8 cellular contexts compared by ENCODE assay signal in the genomic region with DNA sequence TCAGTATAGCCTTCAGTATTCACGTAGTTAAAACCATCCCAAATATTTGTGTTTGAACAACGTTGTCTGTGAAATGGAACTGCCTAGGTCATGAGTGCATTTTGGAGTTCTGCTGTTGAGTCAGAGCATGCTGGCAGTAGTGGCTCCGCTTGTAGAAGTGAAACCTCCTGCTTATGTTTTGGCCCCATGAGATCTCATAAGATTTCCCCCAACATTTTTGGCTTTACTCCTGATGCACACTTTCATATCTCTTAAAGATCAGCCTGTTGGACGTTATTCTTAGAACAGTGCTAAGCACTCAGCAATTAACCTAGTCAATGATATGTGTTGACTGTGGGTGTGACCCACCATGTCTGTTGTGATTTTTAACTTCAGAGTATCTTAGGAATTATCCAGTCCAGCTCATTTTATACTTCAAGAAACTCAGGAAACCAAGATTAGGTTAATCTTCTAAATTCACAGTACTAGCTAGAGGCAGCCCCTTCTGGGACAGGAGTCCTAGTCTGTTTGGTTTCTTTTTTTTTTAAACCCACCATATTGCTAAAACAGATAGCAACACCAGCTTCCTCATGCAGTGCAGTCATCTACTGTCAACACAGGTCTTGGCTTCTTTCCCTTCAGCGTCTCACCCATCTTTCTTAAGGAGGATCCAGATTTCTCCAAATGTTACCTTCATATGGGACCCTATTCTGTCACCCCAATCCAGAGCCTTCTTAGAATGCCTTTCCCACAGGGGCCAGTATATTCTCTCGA. TPM values are rescaled to one million over a fixed set of nuclear protein-coding genes. Genes with fewer than 3 reads are reported as not detected.
DNase-seq lines count a peak whose midpoint lies in the region; ATAC-seq and TF ChIP-seq lines count a peak whose summit lies in the region.

No MANE protein-coding gene starts in this region.

- POLR2A ChIA-PET in CD4-positive, alpha-beta T cell (lab: Charles Lee): interaction anchor here (1.7 kb wide), 1 partner anchor 27 kb away, joined by 10 read pairs; the partner anchor contains the start of gene RAP2A
- POLR2A ChIA-PET in A673 (lab: Charles Lee; ENCODE audit: low non-redundant PET): no interaction called here

- no peak for DNase-seq in CD4-positive, alpha-beta T cell
- DNase-seq in erythroblast (lab: John Stamatoyannopoulos, UW) (peak; percentile 13 to 27), A673 (ENCODE audit: low spot score) (no peak), kidney tubule cell (ENCODE audit: low spot score) (no peak)
- no peak for DNase-seq in activated CD4-positive, alpha-beta T cell treated with anti-CD3 and anti-CD28 coated beads for 48 hours
- DNase-seq in stimulated activated CD4-positive, alpha-beta T cell treated with anti-CD3 and anti-CD28 coated beads, Interleukin-12 subunit alpha, Interleukin-12 subunit beta, amount 100 ng/mL, for 4 hours: no peak

- no peaks in the 10 kb centered on the region for H3K27me3 Mint-ChIP-seq in CD4-positive, alpha-beta T cell

- ATAC-seq in CD4-positive, alpha-beta T cell (ENCODE audit: poor library complexity): peak; percentile 37
- peak; percentile 77 for ATAC-seq in GM19328 (IDR thresholded peaks at IDR 0.05; ENCODE audit: unreplicated experiment)
- peak; percentile 93 for ATAC-seq in HG03135 (IDR thresholded peaks at IDR 0.05; ENCODE audit: unreplicated experiment)

- H3K4me1 ChIP-seq in A673 (ENCODE audit: insufficient read depth, low read length, poor library complexity, severe bottlenecking): peaks cover 3% of the 10 kb centered on the region

- BruUV-seq in A673 (replicated peaks; lab: Mats Ljungman, UMichigan): no TSS peak

- H3K27ac Mint-ChIP-seq in CD4-positive, alpha-beta T cell: peak overlapping the region; percentile 21

- CTCF ChIA-PET in CD4-positive, alpha-beta T cell (lab: Charles Lee): no interaction called here
- CTCF ChIA-PET in A673 (lab: Charles Lee): no interaction called here

- H3K27ac ChIP-seq in CD4-positive, alpha-beta T cell (ENCODE audit: low read depth, low read length): no peak overlapping the region
- H3K27ac ChIP-seq in A673 (ENCODE audit: low read depth, low read length, poor library complexity, severe bottlenecking): no peak overlapping the region

- H3K4me3 Mint-ChIP-seq in CD4-positive, alpha-beta T cell: no peak overlapping the region

- peaks cover 25% of the 10 kb centered on the region for H3K36me3 Mint-ChIP-seq in CD4-positive, alpha-beta T cell (ENCODE audit: low read depth)

- peaks cover 3% of the 10 kb centered on the region for H3K9me3 Mint-ChIP-seq in CD4-positive, alpha-beta T cell

- H3K36me3 ChIP-seq in A673 (ENCODE audit: insufficient read depth, low read length, poor library complexity, severe bottlenecking): no peaks in the 10 kb centered on the region

- H3K9me3 ChIP-seq in CD4-positive, alpha-beta T cell (ENCODE audit: control insufficient read depth, low read length): no peaks in the 10 kb centered on the region
- no peaks in the 10 kb centered on the region for H3K9me3 ChIP-seq in A673 (ENCODE audit: low read depth, low read length, poor library complexity, severe bottlenecking)

- intact Hi-C loops in CD4-positive, alpha-beta T cell (cut with DNase I, micrococcal nuclease): no loop called here
- intact Hi-C loops in A673 (cut with micrococcal nuclease; ENCODE audit: unreplicated experiment): no loop called here

- H3K4me3 ChIP-seq in A673 (ENCODE audit: low read depth, low read length, poor library complexity, severe bottlenecking): no peak overlapping the region

- no peaks in the 10 kb centered on the region for H3K27me3 ChIP-seq in CD4-positive, alpha-beta T cell (ENCODE audit: control insufficient read depth, insufficient read depth, low read length)
- H3K27me3 ChIP-seq in A673 (replicated peaks; ENCODE audit: insufficient read depth, low read depth, low read length, poor library complexity): no peaks in the 10 kb centered on the region

- no peak for TF ChIP-seq CTCF in CD4-positive, alpha-beta T cell (IDR thresholded peaks at IDR 0.05)
- no peak for TF ChIP-seq CTCF in A673 (conservative IDR thresholded peaks at IDR 0.05; ENCODE audit: low read depth, low read length)

- TF ChIP-seq POLR2A in erythroblast (IDR thresholded peaks at IDR 0.05; ENCODE audit: low read length): no peak

- peaks cover 44% of the 10 kb centered on the region for H3K4me1 Mint-ChIP-seq in CD4-positive, alpha-beta T cell (ENCODE audit: low read depth)

RNA-seq across cellular contexts. Expression of gene RAP2A, which starts 26.2 kb away (rescaled TPM):
- 10 to 100 TPM in 1 of 2 experiments, 1 to 10 TPM in 1; 8.2 to 11.1 TPM for total RNA-seq in CD4-positive, alpha-beta T cell
- 32.8 and 43.6 TPM in 2 replicates for total RNA-seq in A673 (2021)

Comparison
In these comparisons a context has a peak if more than half of its experiments do, and no peak if none do; other contexts are left out.
1. ATAC-seq: peak in every context shown above with its lines; median percentile 93 in HG03135; 77 in GM19328; 37 in CD4-positive, alpha-beta T cell.
2. DNase-seq: peak in erythroblast (2 of 2); none in CD4-positive, alpha-beta T cell (0 of 10), A673 (single experiment), activated CD4-positive, alpha-beta T cell treated with anti-CD3 and anti-CD28 coated beads for 48 hours (single experiment), stimulated activated CD4-positive, alpha-beta T cell treated with anti-CD3 and anti-CD28 coated beads, Interleukin-12 subunit alpha, Interleukin-12 subunit beta, amount 100 ng/mL, for 4 hours (single experiment) and kidney tubule cell (single experiment).